In genomic region chr12:47586952-47587669, GRCh38 we compare ENCODE assay signal across 30 cellular contexts.
"Had no signal": no experiment of that assay in that cellular context is flagged by ENCODE, and none has a peak within 500 bp of the region (broad histone marks: within the 10 kb centered on the region; RNA-seq: fewer than 3 reads in every experiment).

No MANE protein-coding gene starts in this region.

- H3K4me3 ChIP-seq: adrenal gland, body of pancreas, esophagus squamous epithelium had no signal

- H3K9me3 ChIP-seq: adrenal gland, body of pancreas, esophagus squamous epithelium had no signal

- ATAC-seq: activated CD4-positive, alpha-beta T cell treated with anti-CD3 and anti-CD28 coated beads for 36 hours; activated CD8-positive, alpha-beta memory T cell treated with anti-CD3 and anti-CD28 coated beads, Interleukin-2, amount 10 ng/mL, durations not matched to agents 7 days and 5 days; activated CD8-positive, alpha-beta T cell treated with anti-CD3 and anti-CD28 coated beads, Interleukin-2, amount 10 ng/mL, durations not matched to agents 7 days and 5 days; activated naive CD8-positive, alpha-beta T cell treated with anti-CD3 and anti-CD28 coated beads, Interleukin-2, amount 50 U/mL, for 24 hours; body of pancreas; effector memory CD8-positive, alpha-beta T cell had no signal

- H3K4me3 Mint-ChIP-seq: activated CD4-positive, alpha-beta memory T cell treated with anti-CD3 and anti-CD28 coated beads for 36 hours; activated CD4-positive, alpha-beta T cell treated with anti-CD3 and anti-CD28 coated beads for 36 hours; activated CD4-positive, alpha-beta T cell treated with anti-CD3 and anti-CD28 coated beads, Interleukin-2, amount 10 ng/mL, durations not matched to agents 24 days and 14 days; activated CD8-positive, alpha-beta memory T cell treated with anti-CD3 and anti-CD28 coated beads, Interleukin-2, amount 10 ng/mL, durations not matched to agents 7 days and 5 days; activated CD8-positive, alpha-beta T cell treated with anti-CD3 and anti-CD28 coated beads, Interleukin-2, amount 10 ng/mL, durations not matched to agents 7 days and 5 days; activated naive CD4-positive, alpha-beta T cell treated with anti-CD3 and anti-CD28 coated beads for 36 hours; activated naive CD4-positive, alpha-beta T cell treated with anti-CD3 and anti-CD28 coated beads, Interleukin-2, amount 50 U/mL, for 24 hours; activated naive CD8-positive, alpha-beta T cell treated with anti-CD3 and anti-CD28 coated beads for 36 hours; activated naive CD8-positive, alpha-beta T cell treated with anti-CD3 and anti-CD28 coated beads, Interleukin-2, amount 50 U/mL, for 24 hours; activated T-helper 1 cell treated with anti-CD3 and anti-CD28 coated beads, Interleukin-12 subunit alpha, Interleukin-12 subunit beta, Interleukin-2, Interleukin-4 antibody, amounts not matched to agents 30 ng/mL and 10 ng/mL and 1 ng/mL, durations not matched to agents 14 hours and 24 hours and 36 hours; effector memory CD8-positive, alpha-beta T cell had no signal

- H3K4me1 ChIP-seq: body of pancreas had no signal

- H3K27ac ChIP-seq: adrenal gland, body of pancreas, epithelial cell of prostate, esophagus squamous epithelium had no signal

- H3K9me3 Mint-ChIP-seq: activated CD4-positive, alpha-beta memory T cell treated with anti-CD3 and anti-CD28 coated beads for 36 hours; activated naive CD4-positive, alpha-beta T cell treated with anti-CD3 and anti-CD28 coated beads for 36 hours; activated naive CD4-positive, alpha-beta T cell treated with anti-CD3 and anti-CD28 coated beads, Interleukin-2, amount 50 U/mL, for 24 hours; activated naive CD8-positive, alpha-beta T cell treated with anti-CD3 and anti-CD28 coated beads for 36 hours; activated naive CD8-positive, alpha-beta T cell treated with anti-CD3 and anti-CD28 coated beads, Interleukin-2, amount 50 U/mL, for 24 hours; activated T-helper 1 cell treated with anti-CD3 and anti-CD28 coated beads, Interleukin-12 subunit alpha, Interleukin-12 subunit beta, Interleukin-2, Interleukin-4 antibody, amounts not matched to agents 30 ng/mL and 10 ng/mL and 1 ng/mL, durations not matched to agents 14 hours and 24 hours and 36 hours; activated T-helper 2 cell treated with anti-CD3 and anti-CD28 coated beads, Interferon-gamma antibody, Interleukin-2, Interleukin-4, amounts not matched to agents 10 μg/mL and 5 μg/mL and 100 μg/mL, durations not matched to agents 14 hours and 24 hours and 36 hours; effector memory CD8-positive, alpha-beta T cell had no signal

- H3K4me1 Mint-ChIP-seq: activated CD8-positive, alpha-beta memory T cell treated with anti-CD3 and anti-CD28 coated beads, Interleukin-2, amount 10 ng/mL, durations not matched to agents 7 days and 5 days had no signal

- H3K36me3 ChIP-seq: adrenal gland, esophagus squamous epithelium had no signal

- H3K27me3 ChIP-seq: adrenal gland, body of pancreas, esophagus squamous epithelium had no signal

- H3K27ac Mint-ChIP-seq: activated CD4-positive, alpha-beta memory T cell treated with anti-CD3 and anti-CD28 coated beads for 36 hours; activated CD4-positive, alpha-beta T cell treated with anti-CD3 and anti-CD28 coated beads for 36 hours; activated CD4-positive, alpha-beta T cell treated with anti-CD3 and anti-CD28 coated beads, Interleukin-2, amount 10 ng/mL, durations not matched to agents 24 days and 14 days; activated CD8-positive, alpha-beta memory T cell treated with anti-CD3 and anti-CD28 coated beads, Interleukin-2, amount 10 ng/mL, durations not matched to agents 7 days and 5 days; activated CD8-positive, alpha-beta T cell treated with anti-CD3 and anti-CD28 coated beads, Interleukin-2, amount 10 ng/mL, durations not matched to agents 7 days and 5 days; activated naive CD4-positive, alpha-beta T cell treated with anti-CD3 and anti-CD28 coated beads for 36 hours; activated naive CD4-positive, alpha-beta T cell treated with anti-CD3 and anti-CD28 coated beads, Interleukin-2, amount 50 U/mL, for 24 hours; activated naive CD8-positive, alpha-beta T cell treated with anti-CD3 and anti-CD28 coated beads for 36 hours; activated naive CD8-positive, alpha-beta T cell treated with anti-CD3 and anti-CD28 coated beads, Interleukin-2, amount 50 U/mL, for 24 hours; activated T-helper 1 cell treated with anti-CD3 and anti-CD28 coated beads, Interleukin-12 subunit alpha, Interleukin-12 subunit beta, Interleukin-2, Interleukin-4 antibody, amounts not matched to agents 30 ng/mL and 10 ng/mL and 1 ng/mL, durations not matched to agents 14 hours and 24 hours and 36 hours; activated T-helper 2 cell treated with anti-CD3 and anti-CD28 coated beads, Interferon-gamma antibody, Interleukin-2, Interleukin-4, amounts not matched to agents 10 μg/mL and 5 μg/mL and 100 μg/mL, durations not matched to agents 14 hours and 24 hours and 36 hours; effector memory CD8-positive, alpha-beta T cell had no signal

- H3K36me3 Mint-ChIP-seq: activated CD4-positive, alpha-beta memory T cell treated with anti-CD3 and anti-CD28 coated beads for 36 hours; activated CD8-positive, alpha-beta memory T cell treated with anti-CD3 and anti-CD28 coated beads, Interleukin-2, amount 10 ng/mL, durations not matched to agents 7 days and 5 days; activated naive CD4-positive, alpha-beta T cell treated with anti-CD3 and anti-CD28 coated beads, Interleukin-2, amount 50 U/mL, for 24 hours had no signal

- H3K27me3 Mint-ChIP-seq: activated CD4-positive, alpha-beta T cell treated with anti-CD3 and anti-CD28 coated beads for 36 hours; activated naive CD4-positive, alpha-beta T cell treated with anti-CD3 and anti-CD28 coated beads, Interleukin-2, amount 50 U/mL, for 24 hours; activated naive CD8-positive, alpha-beta T cell treated with anti-CD3 and anti-CD28 coated beads, Interleukin-2, amount 50 U/mL, for 24 hours had no signal

- DNase-seq: activated CD4-positive, alpha-beta memory T cell treated with anti-CD3 and anti-CD28 coated beads for 36 hours; activated CD4-positive, alpha-beta T cell treated with anti-CD3 and anti-CD28 coated beads for 36 hours; activated CD4-positive, alpha-beta T cell treated with anti-CD3 and anti-CD28 coated beads, Interleukin-2, amount 10 ng/mL, durations not matched to agents 24 days and 14 days; activated CD4-positive, CD25-positive, alpha-beta regulatory T cell; activated CD4-positive, CD25-positive, alpha-beta regulatory T cell treated with anti-CD3 and anti-CD28 coated beads, Interleukin-2, amount 50 U/mL, for 72 hours; activated CD8-positive, alpha-beta memory T cell treated with anti-CD3 and anti-CD28 coated beads, Interleukin-2, amount 10 ng/mL, durations not matched to agents 7 days and 5 days; activated CD8-positive, alpha-beta memory T cell treated with anti-CD3 and anti-CD28 coated beads, Interleukin-2, amount 50 U/mL, for 4 hours; activated CD8-positive, alpha-beta T cell treated with anti-CD3 and anti-CD28 coated beads, Interleukin-2, amount 10 ng/mL, durations not matched to agents 7 days and 5 days; activated effector memory CD4-positive, alpha-beta T cell treated with anti-CD3 and anti-CD28 coated beads, Interleukin-2, amount 50 U/mL, for 16 hours; activated naive CD4-positive, alpha-beta T cell treated with anti-CD3 and anti-CD28 coated beads for 36 hours; activated naive CD8-positive, alpha-beta T cell treated with anti-CD3 and anti-CD28 coated beads for 36 hours; activated naive CD8-positive, alpha-beta T cell treated with anti-CD3 and anti-CD28 coated beads, Interleukin-2, amount 50 U/mL, for 24 hours; activated T-cell treated with anti-CD3 and anti-CD28 coated beads, Interleukin-2, amount 50 U/mL, for 1 hour; activated T-cell treated with anti-CD3 and anti-CD28 coated beads, Interleukin-2, amount 50 U/mL, for 48 hours; adrenal gland; amygdala; aorta; body of pancreas; caudate nucleus; cortex of kidney; dermis blood vessel endothelial cell; effector CD4-positive, alpha-beta T cell; effector memory CD8-positive, alpha-beta T cell; esophagus squamous epithelium; head of caudate nucleus; T-helper 2 cell had no signal
